27 cellular contexts compared by ENCODE assay signal in genomic region chr11:33889821-33890378, GRCh38.
"Had no signal": no experiment of that assay in that cellular context is flagged by ENCODE, and none has a peak within 500 bp of the region (broad histone marks: within the 10 kb centered on the region; RNA-seq: fewer than 3 reads in every experiment).

No MANE protein-coding gene starts in this region.

- H3K4me3 Mint-ChIP-seq: activated CD4-positive, alpha-beta T cell treated with anti-CD3 and anti-CD28 coated beads, Interleukin-2, amount 10 ng/mL, durations not matched to agents 7 days and 5 days; activated CD8-positive, alpha-beta T cell treated with anti-CD3 and anti-CD28 coated beads, Interleukin-2, amount 10 ng/mL, durations not matched to agents 7 days and 5 days; activated naive CD8-positive, alpha-beta T cell; activated naive CD8-positive, alpha-beta T cell treated with anti-CD3 and anti-CD28 coated beads, Interleukin-2, amount 50 U/mL, for 24 hours; activated T-cell treated with anti-CD3 and anti-CD28 coated beads, Interleukin-2, amount 50 U/mL, for 24 hours; T-helper 1 cell treated with Interleukin-12 subunit alpha and Interleukin-12 subunit beta and Interleukin-4 antibody, amounts not matched to agents 30 μg/mL and 1 μg/mL, for 36 hours; T-helper 2 cell treated with Interferon-gamma antibody and Interleukin-4, amounts not matched to agents 5 μg/mL and 100 μg/mL, for 36 hours had no signal

- H3K27ac ChIP-seq: brain microvascular endothelial cell, SJCRH30, SK-N-MC had no signal

- H3K27me3 ChIP-seq: brain microvascular endothelial cell, SJCRH30 had no signal

- H3K36me3 ChIP-seq: brain microvascular endothelial cell, SJCRH30 had no signal

- ATAC-seq: activated CD8-positive, alpha-beta T cell treated with anti-CD3 and anti-CD28 coated beads, Interleukin-2, amount 10 ng/mL, durations not matched to agents 7 days and 5 days; activated naive CD8-positive, alpha-beta T cell treated with anti-CD3 and anti-CD28 coated beads, Interleukin-2, amount 50 U/mL, for 24 hours; Panc1 had no signal

- H3K4me3 ChIP-seq: SJCRH30, SK-N-MC had no signal

- H3K4me1 ChIP-seq: SJCRH30 had no signal

- DNase-seq: activated CD4-positive, alpha-beta T cell treated with anti-CD3 and anti-CD28 coated beads, Interleukin-2, amount 10 ng/mL, durations not matched to agents 7 days and 5 days; activated CD4-positive, alpha-beta T cell treated with anti-CD3 and anti-CD28 coated beads, Interleukin-2, amount 50 U/mL, for 48 hours; activated CD8-positive, alpha-beta T cell treated with anti-CD3 and anti-CD28 coated beads, Interleukin-2, amount 10 ng/mL, durations not matched to agents 7 days and 5 days; activated gamma-delta T cell; activated naive CD4-positive, alpha-beta T cell treated with Interleukin-2 at 50 U/mL for 16 hours; activated naive CD8-positive, alpha-beta T cell treated with anti-CD3 and anti-CD28 coated beads, Interleukin-2, amount 50 U/mL, for 24 hours; activated T-cell treated with anti-CD3 and anti-CD28 coated beads, Interleukin-2, amount 50 U/mL, for 24 hours; anterior cingulate cortex; brain microvascular endothelial cell; central memory CD4-positive, alpha-beta T cell; NCI-H1105; NCI-H1417 treated with DMSO at 0.1 percent for 48 hours; NCI-H187 treated with DMSO at 0.1 percent for 48 hours; NCI-H2081; NCI-H2171 treated with DMSO at 0.1 percent for 48 hours; NCI-H226; NCI-H446 treated with DMSO at 0.1 percent for 48 hours; NCI-H524; NCI-H69; SHP77; SJCRH30 had no signal

- H3K27ac Mint-ChIP-seq: activated CD4-positive, alpha-beta T cell treated with anti-CD3 and anti-CD28 coated beads, Interleukin-2, amount 10 ng/mL, durations not matched to agents 7 days and 5 days; activated CD8-positive, alpha-beta T cell treated with anti-CD3 and anti-CD28 coated beads, Interleukin-2, amount 10 ng/mL, durations not matched to agents 7 days and 5 days; activated naive CD8-positive, alpha-beta T cell; activated naive CD8-positive, alpha-beta T cell treated with anti-CD3 and anti-CD28 coated beads, Interleukin-2, amount 50 U/mL, for 24 hours; activated T-cell treated with anti-CD3 and anti-CD28 coated beads, Interleukin-2, amount 50 U/mL, for 24 hours; activated T-helper 2 cell treated with anti-CD3 and anti-CD28 coated beads, Interferon-gamma antibody, Interleukin-2, Interleukin-4, amounts not matched to agents 10 μg/mL and 5 μg/mL and 100 μg/mL, durations not matched to agents 14 hours and 24 hours and 36 hours; T-helper 1 cell treated with Interleukin-12 subunit alpha and Interleukin-12 subunit beta and Interleukin-4 antibody, amounts not matched to agents 30 μg/mL and 1 μg/mL, for 36 hours; T-helper 2 cell treated with Interferon-gamma antibody and Interleukin-4, amounts not matched to agents 5 μg/mL and 100 μg/mL, for 36 hours had no signal

- H3K9me3 Mint-ChIP-seq: activated naive CD8-positive, alpha-beta T cell treated with anti-CD3 and anti-CD28 coated beads, Interleukin-2, amount 50 U/mL, for 24 hours; activated T-helper 2 cell treated with anti-CD3 and anti-CD28 coated beads, Interferon-gamma antibody, Interleukin-2, Interleukin-4, amounts not matched to agents 10 μg/mL and 5 μg/mL and 100 μg/mL, durations not matched to agents 14 hours and 24 hours and 36 hours; T-helper 1 cell treated with Interleukin-12 subunit alpha and Interleukin-12 subunit beta and Interleukin-4 antibody, amounts not matched to agents 30 μg/mL and 1 μg/mL, for 36 hours; T-helper 2 cell treated with Interferon-gamma antibody and Interleukin-4, amounts not matched to agents 5 μg/mL and 100 μg/mL, for 36 hours had no signal

- H3K9me3 ChIP-seq: SJCRH30 had no signal
